ENCODE assay signal across 14 cellular contexts in genomic region chr21:45248301-45248892, GRCh38. TPM values are rescaled to one million over a fixed set of nuclear protein-coding genes. Genes with fewer than 3 reads are reported as not detected.
DNase-seq lines count a peak whose midpoint lies in the region; ATAC-seq, FAIRE-seq and TF ChIP-seq lines count a peak whose summit lies in the region.
"Had no signal": no experiment of that assay in that cellular context is flagged by ENCODE, and none has a peak within 500 bp of the region (broad histone marks: within the 10 kb centered on the region; RNA-seq: fewer than 3 reads in every experiment).

No MANE protein-coding gene starts in this region.

- H3K9me3 ChIP-seq in body of pancreas (no peaks in the 10 kb centered on the region), HepG2 (ENCODE audit: low read length) (peaks cover 12% of the 10 kb centered on the region), suprapubic skin (no peaks in the 10 kb centered on the region), smooth muscle cell (replicated peaks; ENCODE audit: low read depth) (peaks cover 10% of the 10 kb centered on the region)
- H3K9me3 ChIP-seq: upper lobe of right lung had no signal

- H2AFZ ChIP-seq in HepG2 (ENCODE audit: low read length) (no peak overlapping the region), smooth muscle cell (ENCODE audit: low read depth) (no peak overlapping the region)

- TF ChIP-seq RAD21 in HepG2 (CRISPR knock-in tag; IDR thresholded peaks at IDR 0.05), result no peak

- H3F3A ChIP-seq in smooth muscle cell (ENCODE audit: low read depth), result no peaks in the 10 kb centered on the region

- CTCF ChIA-PET in HepG2 (lab: Yijun Ruan, JAX; ENCODE audit: low intra/inter-chr PET ratio, low total read pairs), result no interaction called here

- H3K36me3 ChIP-seq in body of pancreas (replicated peaks in 1 of 2; ENCODE audit: insufficient read depth in 1 of 2, low read depth in 2 of 2), result no peaks in the 10 kb centered on the region
- no peaks in the 10 kb centered on the region for H3K36me3 ChIP-seq in HepG2 (replicated peaks in 1 of 2; ENCODE audit: control insufficient read depth in 1 of 2, insufficient read depth in 2 of 2, low read length in 2 of 2)
- no peaks in the 10 kb centered on the region for H3K36me3 ChIP-seq in suprapubic skin
- H3K36me3 ChIP-seq in smooth muscle cell (ENCODE audit: low read depth), result no peaks in the 10 kb centered on the region
- H3K36me3 ChIP-seq: upper lobe of right lung had no signal

- in situ Hi-C loops in HepG2 (cut with HindIII; ENCODE audit: extremely low pct_ligation_motif_present, low pct_unique_long_range_greater_than_20kb), result no loop called here

- DNase-seq in activated CD8-positive, alpha-beta memory T cell treated with anti-CD3 and anti-CD28 coated beads, Interleukin-2, amount 50 U/mL, for 48 hours, result peak; percentile 32
- no peak for DNase-seq in activated CD8-positive, alpha-beta memory T cell treated with anti-CD3 and anti-CD28 coated beads, Interleukin-2, amount 50 U/mL, for 4 hours
- DNase-seq in body of pancreas, result no peak
- no peak for DNase-seq in HepG2 (ENCODE audit: low spot score)
- no peak for DNase-seq in suprapubic skin (ENCODE audit: low spot score in 2 of 2)
- no peak for DNase-seq in stimulated activated naive CD8-positive, alpha-beta T cell treated with anti-CD3 and anti-CD28 coated beads, Interleukin-15, Interleukin-2, amounts not matched to agents 100 U/mL and 50 U/mL, for 24 hours
- DNase-seq in Ammon's horn (ENCODE audit: low spot score), result no peak
- no peak for DNase-seq in smooth muscle cell (lab: John Stamatoyannopoulos, UW; ENCODE audit: unreplicated experiment)
- DNase-seq: activated naive CD8-positive, alpha-beta T cell treated with anti-CD3 and anti-CD28 coated beads, Interleukin-2, amount 10 ng/mL, durations not matched to agents 7 days and 5 days; DND-41; mucosa of descending colon; small intestine; upper lobe of right lung had no signal

- intact Hi-C loops in body of pancreas (cut with DNase I), result no loop called here
- intact Hi-C loops in HepG2 (cut with micrococcal nuclease; ENCODE audit: unreplicated experiment), result no loop called here

- H3K27me3 ChIP-seq in body of pancreas (peaks cover 0 to 5% of the 10 kb centered on the region in 2 donors), HepG2 (ENCODE audit: control insufficient read depth in 1 of 2, insufficient read depth in 2 of 2, low read length in 2 of 2) (peaks cover 7 to 61% of the 10 kb centered on the region in 2 experiments; a peak in 4 of 5 replicates), suprapubic skin (peaks cover 12% of the 10 kb centered on the region), smooth muscle cell (ENCODE audit: low read depth) (peaks cover 9% of the 10 kb centered on the region)
- H3K27me3 ChIP-seq: upper lobe of right lung had no signal

- H3K4me3 ChIP-seq in body of pancreas (no peak overlapping the region), HepG2 (replicated peaks in 1 of 3; ENCODE audit: insufficient read depth in 1 of 3, low read depth in 2 of 3, low read length in 3 of 3) (peak overlapping the region; percentile 29 to 68 (median 36); a peak in 4 of 6 replicates), suprapubic skin (peak overlapping the region; percentile 27), smooth muscle cell (no peak overlapping the region)
- H3K4me3 ChIP-seq: mucosa of descending colon had no signal

- 21 to 26% methylated on average over 13 of the region's 13 CpGs for WGBS in body of pancreas, 2 donors
- WGBS in HepG2 (ENCODE audit: low lambda C conversion rate), result 11% methylated on average over 7 of the region's 13 CpGs
- WGBS in suprapubic skin, result 78% methylated on average over 9 of the region's 13 CpGs
- 72% methylated on average over 13 of the region's 13 CpGs for WGBS in smooth muscle cell (ENCODE audit: low lambda C conversion rate)

- TF ChIP-seq CTCF in body of pancreas (IDR thresholded peaks at IDR 0.05) (no peak), HepG2 (CRISPR knock-in tag; IDR thresholded peaks at IDR 0.05) (no peak), suprapubic skin (IDR thresholded peaks at IDR 0.05) (no peak), smooth muscle cell (IDR thresholded peaks at IDR 0.05; ENCODE audit: borderline replicate concordance, insufficient read depth, poor library complexity, severe bottlenecking) (no peak)

- peaks cover 12% of the 10 kb centered on the region for H3K4me1 ChIP-seq in body of pancreas
- peaks cover 15% of the 10 kb centered on the region for H3K4me1 ChIP-seq in HepG2 (ENCODE audit: insufficient read depth, low read length)
- H3K4me1 ChIP-seq in suprapubic skin, result peaks cover 8% of the 10 kb centered on the region
- no peaks in the 10 kb centered on the region for H3K4me1 ChIP-seq in smooth muscle cell (ENCODE audit: low read depth)
- H3K4me1 ChIP-seq: upper lobe of right lung had no signal

- H3K27ac ChIP-seq in body of pancreas, result no peak overlapping the region
- no peak overlapping the region for H3K27ac ChIP-seq in HepG2 (ENCODE audit: extremely low read length, insufficient read depth, low read length)
- no peak overlapping the region for H3K27ac ChIP-seq in suprapubic skin
- H3K27ac ChIP-seq in smooth muscle cell (ENCODE audit: low read depth), result no peak overlapping the region
- H3K27ac ChIP-seq: KMS-11, upper lobe of right lung had no signal

- FAIRE-seq in HepG2 (lab: Jason Lieb, UNC), result no peak
- FAIRE-seq: small intestine had no signal

- no peaks in the 10 kb centered on the region for H4K20me1 ChIP-seq in HepG2 (ENCODE audit: insufficient read depth, low read length)
- no peaks in the 10 kb centered on the region for H4K20me1 ChIP-seq in smooth muscle cell (ENCODE audit: low read depth)

- BruUV-seq in HepG2 (replicated peaks; lab: Mats Ljungman, UMichigan), result no TSS peak

- ATAC-seq in body of pancreas, result peak; percentile 55
- peak; percentile 65 for ATAC-seq in HepG2
- no peak for ATAC-seq in stimulated activated naive CD8-positive, alpha-beta T cell treated with anti-CD3 and anti-CD28 coated beads, Interleukin-15, Interleukin-2, amounts not matched to agents 100 U/mL and 50 U/mL, for 24 hours
- ATAC-seq: mucosa of descending colon had no signal

- H3K4me2 ChIP-seq in HepG2 (ENCODE audit: low read depth, low read length), result peak overlapping the region; percentile 79
- no peak overlapping the region for H3K4me2 ChIP-seq in smooth muscle cell
- H3K4me2 ChIP-seq: KMS-11 had no signal

- H3K79me2 ChIP-seq in HepG2 (ENCODE audit: insufficient read depth, low read length), result no peaks in the 10 kb centered on the region
- no peaks in the 10 kb centered on the region for H3K79me2 ChIP-seq in smooth muscle cell (ENCODE audit: low read depth)

- H3K9ac ChIP-seq in HepG2 (ENCODE audit: insufficient read depth, low read depth, low read length), result peak overlapping the region; percentile 31; the same call in 1 of the 2 replicates
- no peak overlapping the region for H3K9ac ChIP-seq in smooth muscle cell (ENCODE audit: low read depth)
- H3K9ac ChIP-seq: KMS-11 had no signal

- TF ChIP-seq EP300 in HepG2 (IDR thresholded peaks at IDR 0.05; ENCODE audit: low read depth in 2 of 2, low read length in 2 of 2), result no peak
- TF ChIP-seq EP300 in HepG2 (CRISPR knock-in tag; IDR thresholded peaks at IDR 0.05; ENCODE audit: borderline replicate concordance), result no peak
- TF ChIP-seq EP300 in suprapubic skin (IDR thresholded peaks at IDR 0.05), result no peak

- POLR2A ChIA-PET in HepG2 (lab: Yijun Ruan, JAX), result no interaction called here

- TF ChIP-seq POLR2A in body of pancreas (IDR thresholded peaks at IDR 0.05) (no peak), HepG2 (IDR thresholded peaks at IDR 0.05; ENCODE audit: insufficient read depth in 1 of 2, low read depth in 2 of 2, low read length in 2 of 2) (no peak), suprapubic skin (IDR thresholded peaks at IDR 0.05) (no peak)

TF ChIP-seq in HepG2, 621 proteins besides CTCF, POLR2A, EP300 and RAD21:
- TF ChIP-seq MXD1 (CRISPR knock-in tag; IDR thresholded peaks at IDR 0.05), result no peak
- peak; percentile 68; the same call in 1 of the 2 replicates for TF ChIP-seq ZNF652 (CRISPR knock-in tag; IDR thresholded peaks at IDR 0.05; ENCODE audit: borderline replicate concordance, low read depth)
- TF ChIP-seq ZNF501 (CRISPR knock-in tag; IDR thresholded peaks at IDR 0.05), result 0 out of 2 replicates have a peak, but pooled peaks have one; percentile 34

RNA-seq across cellular contexts. Expression of gene POFUT2, which starts 39.3 kb away (rescaled TPM):
- total RNA-seq in body of pancreas (10 to 100 TPM; 16.3 to 46.1 TPM), HepG2 (2016; rRNA removed; fragmentation: Illumina TruSeq; extraction: Trizol) (9.8 and 24.0 TPM in 2 replicates), suprapubic skin (10 to 100 TPM; 10.7 to 46.9 (median 20.0) TPM), smooth muscle cell (32.1 and 58.3 TPM in 2 replicates)
- 2.9 and 4.1 TPM in 2 replicates for total RNA-seq in HepG2 (2016; cell fraction: cytosol; rRNA removed; fragmentation: Illumina TruSeq; extraction: Trizol; ENCODE audit: low read depth)
- total RNA-seq in HepG2 (2016; cell fraction: insoluble cytoplasmic fraction; rRNA removed; fragmentation: Illumina TruSeq; extraction: Trizol), result 8.5 and 20.1 TPM in 2 replicates
- 7.7 and 7.9 TPM in 2 replicates for total RNA-seq in HepG2 (2016; cell fraction: membrane; rRNA removed; fragmentation: Illumina TruSeq; extraction: Trizol)
- total RNA-seq in HepG2 (2016; cell fraction: nucleus; rRNA removed; fragmentation: Illumina TruSeq; extraction: Trizol), result 29.0 and 30.4 TPM in 2 replicates
- polyA plus RNA-seq in HepG2 (2011; rRNA removed) (21.7 and 22.8 TPM in 2 replicates), smooth muscle cell (69.6 and 70.0 TPM in 2 replicates)
- polyA plus RNA-seq in HepG2 (2011; cell fraction: cytosol; rRNA removed), result 14.9 and 16.0 TPM in 2 replicates
- polyA plus RNA-seq in HepG2 (2011; cell fraction: nucleus; rRNA removed), result 67.0 and 84.3 TPM in 2 replicates
- 25.3 and 34.5 TPM in 2 replicates for polyA plus RNA-seq in HepG2 (2012)
- 3.3 and 3.7 TPM in 2 replicates for polyA plus RNA-seq in HepG2 (2016; cell fraction: cytosol; fragmentation: Illumina TruSeq; extraction: Trizol; ENCODE audit: low read depth)
- polyA plus RNA-seq in HepG2 (2016; cell fraction: insoluble cytoplasmic fraction; fragmentation: Illumina TruSeq; extraction: Trizol; ENCODE audit: low read depth), result 7.8 and 10.0 TPM in 2 replicates
- polyA plus RNA-seq in HepG2 (2016; cell fraction: membrane; fragmentation: Illumina TruSeq; extraction: Trizol; ENCODE audit: low read depth), result 6.3 and 6.9 TPM in 2 replicates
- 66.5 TPM in 2 replicates for polyA plus RNA-seq in HepG2 (2016; cell fraction: nucleus; fragmentation: Illumina TruSeq; extraction: Trizol; ENCODE audit: insufficient read depth, low read depth)
- 10.4 and 14.1 TPM in 2 replicates for polyA minus RNA-seq in HepG2 (2011; rRNA and poly(A)+ RNA removed; ENCODE audit: low replicate concordance)
- polyA minus RNA-seq in HepG2 (2011; cell fraction: cytosol; rRNA and poly(A)+ RNA removed), result 8.6 and 9.1 TPM in 2 replicates
- polyA minus RNA-seq in HepG2 (2011; cell fraction: nucleus; rRNA and poly(A)+ RNA removed), result 22.9 and 23.1 TPM in 2 replicates

Comparison
In these comparisons a context has a peak if more than half of its experiments do, and no peak if none do; other contexts are left out.
1. H3K4me3 ChIP-seq: peak in HepG2 (3 of 3) and suprapubic skin (single experiment); none in body of pancreas (0 of 2) and smooth muscle cell (single experiment).